In the genomic region with DNA sequence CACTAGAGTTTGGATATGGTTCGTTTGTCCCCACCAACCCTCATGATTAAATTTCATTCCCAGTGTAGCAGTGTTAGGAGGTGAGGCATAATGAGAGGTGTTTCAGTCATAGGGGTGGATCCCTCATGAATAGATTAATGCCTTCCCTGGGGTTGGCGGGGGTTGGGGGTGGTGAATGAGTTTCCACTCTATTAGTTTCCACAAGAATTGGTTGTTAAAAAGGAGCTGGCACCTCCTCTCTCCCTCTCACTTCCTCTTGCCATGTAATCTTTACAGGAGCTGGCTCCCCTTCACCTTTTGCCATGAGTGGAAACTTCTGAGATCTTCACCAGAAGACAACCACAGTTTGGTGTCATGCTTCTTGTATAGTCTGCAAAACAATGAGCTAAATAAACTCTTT, we compare ENCODE assay signal across 23 cellular contexts.
"Had no signal": no experiment of that assay in that cellular context is flagged by ENCODE, and none has a peak within 500 bp of the region (broad histone marks: within the 10 kb centered on the region; RNA-seq: fewer than 3 reads in every experiment).

No MANE protein-coding gene starts in this region.

- H3K36me3 ChIP-seq: SJSA1 had no signal

- H3K36me3 Mint-ChIP-seq: IgD-negative memory B cell had no signal

- H3K4me1 Mint-ChIP-seq: IgD-negative memory B cell had no signal

- DNase-seq: KBM-7, MV-4-11, NCI-H1048, NCI-H1105 treated with DMSO at 0.1 percent for 48 hours, NCI-H1417 treated with DMSO at 0.1 percent for 48 hours, NCI-H146, NCI-H1694 treated with DMSO at 0.1 percent for 48 hours, NCI-H1930, NCI-H2081, NCI-H2107, NCI-H2227 treated with DMSO at 0.1 percent for 48 hours, NCI-H524, NCI-H526 treated with DMSO at 0.1 percent for 48 hours, NCI-H774, Right ventricle myocardium superior, RPMI8226, SIG-M5 had no signal

- H3K27ac Mint-ChIP-seq: IgD-negative memory B cell had no signal

- H3K4me1 ChIP-seq: SJSA1 had no signal

- FAIRE-seq: HTR-8/SVneo, RCC 7860 had no signal

- H3K27ac ChIP-seq: HL-60, SJSA1, SK-N-MC had no signal

- H3K9me3 ChIP-seq: SJSA1 had no signal

- H3K9me3 Mint-ChIP-seq: IgD-negative memory B cell had no signal

- H3K4me3 Mint-ChIP-seq: IgD-negative memory B cell had no signal

- H3K4me3 ChIP-seq: SJSA1, SK-N-MC had no signal

- H3K27me3 ChIP-seq: SJSA1 had no signal
